In genomic region chr11:33801821-33802413, GRCh38 we compare ENCODE assay signal across 9 cellular contexts. TPM values are rescaled to one million over a fixed set of nuclear protein-coding genes. Genes with fewer than 3 reads are reported as not detected.
DNase-seq lines count a peak whose midpoint lies in the region; ATAC-seq and TF ChIP-seq lines count a peak whose summit lies in the region.
"Had no signal": no experiment of that assay in that cellular context is flagged by ENCODE, and none has a peak within 500 bp of the region (broad histone marks: within the 10 kb centered on the region; RNA-seq: fewer than 3 reads in every experiment).

No MANE protein-coding gene starts in this region.

- no peaks in the 10 kb centered on the region for H3K79me2 ChIP-seq in trophoblast cell (ENCODE audit: control insufficient read depth, insufficient read depth, low read length, poor library complexity)

- no peaks in the 10 kb centered on the region for H3K9me3 ChIP-seq in trophoblast cell (ENCODE audit: insufficient read depth, low read depth, low read length)
- H3K9me3 ChIP-seq: gastroesophageal sphincter had no signal

- POLR2A ChIA-PET in activated CD8-positive, alpha-beta T cell treated with anti-CD3 and anti-CD28 coated beads for 36 hours (lab: Charles Lee) = interaction anchor here (0.5 to 0.9 kb wide), 2 partner anchors 10 to 1228 kb away, joined by 3 to 4 read pairs; no protein-coding TSS in a partner anchor

- ATAC-seq in GM18508 (IDR thresholded peaks at IDR 0.05; ENCODE audit: insufficient read depth, unreplicated experiment) (peak; percentile 54), HG03025 (IDR thresholded peaks at IDR 0.05; ENCODE audit: low FRiP score, unreplicated experiment) (no peak), GM19023 (IDR thresholded peaks at IDR 0.05; ENCODE audit: unreplicated experiment) (no peak)
- ATAC-seq in activated CD8-positive, alpha-beta T cell treated with anti-CD3 and anti-CD28 coated beads for 36 hours = no peak

- no peaks in the 10 kb centered on the region for H3K9me3 Mint-ChIP-seq in activated CD8-positive, alpha-beta T cell treated with anti-CD3 and anti-CD28 coated beads for 36 hours

- no peak overlapping the region for H3K4ac ChIP-seq in trophoblast cell (ENCODE audit: low read depth, low read length)

- H2AFZ ChIP-seq in trophoblast cell (ENCODE audit: insufficient read depth, low read length, poor library complexity) = peak overlapping the region; percentile 37

- H3K4me1 Mint-ChIP-seq in activated CD8-positive, alpha-beta T cell treated with anti-CD3 and anti-CD28 coated beads for 36 hours (ENCODE audit: low read depth) = no peaks in the 10 kb centered on the region

- no peak overlapping the region for H3K4me3 Mint-ChIP-seq in activated CD8-positive, alpha-beta T cell treated with anti-CD3 and anti-CD28 coated beads for 36 hours

- peak overlapping the region; percentile 73 for H3K4me2 ChIP-seq in trophoblast cell (ENCODE audit: low read length)

- H3K9ac ChIP-seq in trophoblast cell (ENCODE audit: low read length) = no peak overlapping the region

- H3K27me3 ChIP-seq in trophoblast cell (ENCODE audit: insufficient read depth, low read length) = no peaks in the 10 kb centered on the region

- CTCF ChIA-PET in activated CD8-positive, alpha-beta T cell treated with anti-CD3 and anti-CD28 coated beads for 36 hours (lab: Charles Lee) = interaction anchor here (0.6 to 1.7 kb wide), 4 partner anchors 28 to 186 kb away, joined by 3 to 6 read pairs (median 3); no protein-coding TSS in a partner anchor

- no peak overlapping the region for H2AK5ac ChIP-seq in trophoblast cell (ENCODE audit: low read length)

- no peak overlapping the region for H3K27ac Mint-ChIP-seq in activated CD8-positive, alpha-beta T cell treated with anti-CD3 and anti-CD28 coated beads for 36 hours

- no peak overlapping the region for H4K12ac ChIP-seq in trophoblast cell (ENCODE audit: low read depth, low read length)

- H3K4me3 ChIP-seq in fibroblast of mammary gland (ENCODE audit: control insufficient read depth, low read depth, low read length) (peak overlapping the region; percentile 33), trophoblast cell (ENCODE audit: low read depth, low read length) (no peak overlapping the region)

- no peak for TF ChIP-seq CTCF in fibroblast of mammary gland (conservative IDR thresholded peaks at IDR 0.05; ENCODE audit: control insufficient read depth, insufficient read depth, low read depth, low read length)
- TF ChIP-seq CTCF in activated CD8-positive, alpha-beta T cell treated with anti-CD3 and anti-CD28 coated beads for 36 hours (IDR thresholded peaks at IDR 0.05) = no peak

- H2BK5ac ChIP-seq in trophoblast cell (ENCODE audit: low read depth, low read length, poor library complexity) = no peak overlapping the region

- WGBS in trophoblast cell (ENCODE audit: extremely low coverage, insufficient coverage, insufficient read length) = no CpG with 5 or more reads among the region's 13 CpGs

- no peaks in the 10 kb centered on the region for H3K36me3 ChIP-seq in trophoblast cell (ENCODE audit: control insufficient read depth in 1 of 2, insufficient read depth in 2 of 2, low read length in 2 of 2)
- H3K36me3 ChIP-seq: gastroesophageal sphincter had no signal

- H3K27ac ChIP-seq in trophoblast cell (ENCODE audit: low read depth, low read length) = no peak overlapping the region
- H3K27ac ChIP-seq: gastroesophageal sphincter had no signal

- H3K36me3 Mint-ChIP-seq in activated CD8-positive, alpha-beta T cell treated with anti-CD3 and anti-CD28 coated beads for 36 hours (ENCODE audit: low read depth) = no peaks in the 10 kb centered on the region

- no peak overlapping the region for H3K23ac ChIP-seq in trophoblast cell (ENCODE audit: low read length)

- intact Hi-C loops in activated CD8-positive, alpha-beta T cell treated with anti-CD3 and anti-CD28 coated beads for 36 hours (cut with micrococcal nuclease) = no loop called here

- no peak overlapping the region for H3K18ac ChIP-seq in trophoblast cell (ENCODE audit: low read length)

- H4K91ac ChIP-seq in trophoblast cell (ENCODE audit: low read depth, low read length) = no peak overlapping the region

- no peaks in the 10 kb centered on the region for H3K79me1 ChIP-seq in trophoblast cell (ENCODE audit: low read length)

- H2BK12ac ChIP-seq in trophoblast cell (ENCODE audit: low read length) = no peak overlapping the region

- peak; percentile 55 for DNase-seq in NCI-H2227 treated with DMSO at 0.1 percent for 48 hours (lab: John Stamatoyannopoulos, UW)
- DNase-seq in fibroblast of mammary gland (ENCODE audit: low read depth) = no peak
- DNase-seq in trophoblast cell = no peak
- no peak for DNase-seq in activated CD8-positive, alpha-beta T cell treated with anti-CD3 and anti-CD28 coated beads for 36 hours
- no peak for DNase-seq in NCI-H446 treated with DMSO at 0.1 percent for 48 hours (lab: John Stamatoyannopoulos, UW)

- no peak overlapping the region for H2BK120ac ChIP-seq in trophoblast cell (ENCODE audit: insufficient read depth, low read length, poor library complexity)

- peaks cover 46% of the 10 kb centered on the region for H3K27me3 Mint-ChIP-seq in activated CD8-positive, alpha-beta T cell treated with anti-CD3 and anti-CD28 coated beads for 36 hours

- no peak overlapping the region for H3K14ac ChIP-seq in trophoblast cell (ENCODE audit: low read length)

- H3K4me1 ChIP-seq in trophoblast cell (ENCODE audit: control insufficient read depth in 1 of 2, insufficient read depth in 2 of 2, low read length in 2 of 2) = peaks cover 0 to 3% of the 10 kb centered on the region in 2 experiments

- H4K8ac ChIP-seq in trophoblast cell (ENCODE audit: low read depth, low read length) = no peak overlapping the region

RNA-seq across cellular contexts. Expression of gene FBXO3, which starts 27.6 kb away (rescaled TPM):
- polyA plus RNA-seq in trophoblast cell (2013) = 22.2 and 22.5 TPM in 2 replicates
- 10 to 100 TPM in 1 of 2 experiments, 1 to 10 TPM in 1; 9.0 to 11.5 TPM for total RNA-seq in activated CD8-positive, alpha-beta T cell treated with anti-CD3 and anti-CD28 coated beads for 36 hours
